Comparison of ENCODE assay signal across 11 cellular contexts in genomic region chr10:59360605-59361515, GRCh38. TPM values are rescaled to one million over a fixed set of nuclear protein-coding genes. Genes with fewer than 3 reads are reported as not detected.
DNase-seq lines count a peak whose midpoint lies in the region; ATAC-seq and TF ChIP-seq lines count a peak whose summit lies in the region.
"Had no signal": no experiment of that assay in that cellular context is flagged by ENCODE, and none has a peak within 500 bp of the region (broad histone marks: within the 10 kb centered on the region; RNA-seq: fewer than 3 reads in every experiment).

No MANE protein-coding gene starts in this region.

- H3K27me3 ChIP-seq in dorsolateral prefrontal cortex (no peaks in the 10 kb centered on the region), upper lobe of left lung (no peaks in the 10 kb centered on the region)

- TF ChIP-seq CTCF in dorsolateral prefrontal cortex (IDR thresholded peaks at IDR 0.05 in 54 of 56, conservative IDR thresholded peaks at IDR 0.05 in 2 of 56; ENCODE audit: low read depth in 1 of 56, partially characterized antibody in 56 of 56) (no peak), omental fat pad (IDR thresholded peaks at IDR 0.05) (no peak), upper lobe of left lung (IDR thresholded peaks at IDR 0.05) (no peak)

- POLR2A ChIA-PET in activated CD4-positive, alpha-beta memory T cell treated with anti-CD3 and anti-CD28 coated beads for 36 hours (lab: Charles Lee) = no interaction called here

- no peak for TF ChIP-seq POLR2A in upper lobe of left lung (IDR thresholded peaks at IDR 0.05)

- ATAC-seq in omental fat pad (ENCODE audit: low FRiP score) (peak; percentile 11), upper lobe of left lung (ENCODE audit: low FRiP score in 2 of 2) (no peak), GM18868 (IDR thresholded peaks at IDR 0.05; ENCODE audit: unreplicated experiment) (no peak)

- H3K4me3 Mint-ChIP-seq in activated CD4-positive, alpha-beta memory T cell treated with anti-CD3 and anti-CD28 coated beads for 36 hours = no peak overlapping the region
- H3K4me3 Mint-ChIP-seq: activated CD4-positive, alpha-beta memory T cell treated with anti-CD3 and anti-CD28 coated beads, Interleukin-2, amount 10 ng/mL, durations not matched to agents 7 days and 5 days had no signal

- H3K27ac Mint-ChIP-seq in activated CD4-positive, alpha-beta memory T cell treated with anti-CD3 and anti-CD28 coated beads for 36 hours = no peak overlapping the region
- H3K27ac Mint-ChIP-seq: activated CD4-positive, alpha-beta memory T cell treated with anti-CD3 and anti-CD28 coated beads, Interleukin-2, amount 10 ng/mL, durations not matched to agents 7 days and 5 days had no signal

- peaks cover 0 to 18% (median 6%) of the 10 kb centered on the region in 4 donors for H3K4me1 ChIP-seq in upper lobe of left lung

- peaks cover 12% of the 10 kb centered on the region for H3K4me1 Mint-ChIP-seq in activated CD4-positive, alpha-beta memory T cell treated with anti-CD3 and anti-CD28 coated beads for 36 hours (ENCODE audit: low read depth)

- DNase-seq in NCI-H1417 (lab: John Stamatoyannopoulos, UW) (peak in 2 of 3 experiments; percentile 48 to 64), NCI-H1417 treated with DMSO at 0.1 percent for 48 hours (lab: John Stamatoyannopoulos, UW) (no peak), dorsolateral prefrontal cortex (peak in 1 of 10 donors; percentile 18), omental fat pad (ENCODE audit: low spot score) (no peak), upper lobe of left lung (no peak), middle frontal gyrus (ENCODE audit: extremely low spot score, low spot score) (no peak)
- no peak for DNase-seq in activated CD4-positive, alpha-beta memory T cell treated with anti-CD3 and anti-CD28 coated beads for 36 hours
- DNase-seq: activated CD4-positive, alpha-beta memory T cell treated with anti-CD3 and anti-CD28 coated beads, Interleukin-2, amount 10 ng/mL, durations not matched to agents 7 days and 5 days; activated naive CD4-positive, alpha-beta T cell treated with Interleukin-2 at 50 U/mL for 16 hours had no signal

- H3K9me3 Mint-ChIP-seq in activated CD4-positive, alpha-beta memory T cell treated with anti-CD3 and anti-CD28 coated beads for 36 hours = no peaks in the 10 kb centered on the region
- H3K9me3 Mint-ChIP-seq: activated CD4-positive, alpha-beta memory T cell treated with anti-CD3 and anti-CD28 coated beads, Interleukin-2, amount 10 ng/mL, durations not matched to agents 7 days and 5 days had no signal

- CTCF ChIA-PET in activated CD4-positive, alpha-beta memory T cell treated with anti-CD3 and anti-CD28 coated beads for 36 hours (lab: Charles Lee) = no interaction called here

- intact Hi-C loops in dorsolateral prefrontal cortex (cut with DNase I) = loop anchor here (5.0 to 10.0 kb wide), 6 partner anchors 74 to 224 kb away; partner anchors contain the start of gene PHYHIPL (in 1 of the 2)
- intact Hi-C loops in activated CD4-positive, alpha-beta memory T cell treated with anti-CD3 and anti-CD28 coated beads for 36 hours (cut with micrococcal nuclease) = no loop called here

- no peaks in the 10 kb centered on the region for H3K36me3 Mint-ChIP-seq in activated CD4-positive, alpha-beta memory T cell treated with anti-CD3 and anti-CD28 coated beads for 36 hours

- no peak for TF ChIP-seq EP300 in upper lobe of left lung (IDR thresholded peaks at IDR 0.05)

- peaks cover 11% of the 10 kb centered on the region for H3K27me3 Mint-ChIP-seq in activated CD4-positive, alpha-beta memory T cell treated with anti-CD3 and anti-CD28 coated beads for 36 hours

- H3K36me3 ChIP-seq in upper lobe of left lung = no peaks in the 10 kb centered on the region

- H3K4me3 ChIP-seq in dorsolateral prefrontal cortex (peak overlapping the region; percentile 48 to 87 (median 74)), upper lobe of left lung (peak overlapping the region in 2 of 4 donors; percentile 55 to 60)

- H3K27ac ChIP-seq in dorsolateral prefrontal cortex = peak overlapping the region; percentile 92 to 99 (median 98)
- peak overlapping the region in 3 of 4 donors; percentile 73 to 84 (median 84) for H3K27ac ChIP-seq in upper lobe of left lung

- no peaks in the 10 kb centered on the region for H3K9me3 ChIP-seq in upper lobe of left lung

- 65% methylated on average over 6 of the region's 6 CpGs for WGBS in upper lobe of left lung, 2 donors

RNA-seq across cellular contexts. Expression of gene FAM13C, which starts 1.5 kb away (rescaled TPM):
- total RNA-seq in dorsolateral prefrontal cortex (100 to 1,000 TPM in 44 of 120 experiments, 10 to 100 TPM in 76; 54.6 to 219 (median 93.7) TPM), omental fat pad (10 to 100 TPM in 2 of 4 donors, 1 to 10 TPM in 2; 2.2 to 43.0 (median 11.6) TPM), upper lobe of left lung (10 to 100 TPM in 3 of 6 donors, 1 to 10 TPM in 3; 4.1 to 15.7 (median 8.9) TPM)
- total RNA-seq in activated CD4-positive, alpha-beta memory T cell treated with anti-CD3 and anti-CD28 coated beads for 36 hours = not detected
- total RNA-seq: activated CD4-positive, alpha-beta memory T cell treated with anti-CD3 and anti-CD28 coated beads, Interleukin-2, amount 10 ng/mL, durations not matched to agents 7 days and 5 days; T-helper 1 cell treated with Interleukin-12 subunit alpha and Interleukin-12 subunit beta and Interleukin-4 antibody, amounts not matched to agents 30 ng/mL and 1 ng/mL, for 36 hours had no signal

Comparison
In these comparisons a context has a peak if more than half of its experiments do, and no peak if none do; other contexts are left out.
1. DNase-seq: peak in NCI-H1417 (2 of 3); none in NCI-H1417 treated with DMSO at 0.1 percent for 48 hours (single experiment), omental fat pad (single experiment), upper lobe of left lung (0 of 2), middle frontal gyrus (single experiment) and activated CD4-positive, alpha-beta memory T cell treated with anti-CD3 and anti-CD28 coated beads for 36 hours (single experiment).